ENCODE assay signal across 17 cellular contexts in genomic region chr20:63325554-63326313, GRCh38. TPM values are rescaled to one million over a fixed set of nuclear protein-coding genes. Genes with fewer than 3 reads are reported as not detected.
DNase-seq lines count a peak whose midpoint lies in the region; ATAC-seq and TF ChIP-seq lines count a peak whose summit lies in the region.
"Had no signal": no experiment of that assay in that cellular context is flagged by ENCODE, and none has a peak within 500 bp of the region (broad histone marks: within the 10 kb centered on the region; RNA-seq: fewer than 3 reads in every experiment).

No MANE protein-coding gene starts in this region.

- DNase-seq in activated naive CD8-positive, alpha-beta T cell treated with anti-CD3 and anti-CD28 coated beads, Interleukin-2, amount 10 ng/mL, durations not matched to agents 7 days and 5 days: peak; percentile 15
- DNase-seq in activated naive CD8-positive, alpha-beta T cell treated with anti-CD3 and anti-CD28 coated beads for 36 hours: no peak
- DNase-seq in left cardiac atrium (peak; percentile 13), tibial artery (peak; percentile 10 to 39), RPMI8226 (no peak)
- DNase-seq: CD4-positive, alpha-beta T cell; DMS79; GDM1; GOT3; KBM-7; NCI-H1092; NCI-H1694; SHP77 treated with DMSO at 0.1 percent for 48 hours had no signal

- H3K27me3 Mint-ChIP-seq in activated naive CD8-positive, alpha-beta T cell treated with anti-CD3 and anti-CD28 coated beads, Interleukin-2, amount 10 ng/mL, durations not matched to agents 7 days and 5 days: peaks cover 11% of the 10 kb centered on the region
- peaks cover 4% of the 10 kb centered on the region for H3K27me3 Mint-ChIP-seq in activated naive CD8-positive, alpha-beta T cell treated with anti-CD3 and anti-CD28 coated beads for 36 hours

- H3K9me3 ChIP-seq in DOHH2 (ENCODE audit: control insufficient read depth, insufficient read depth, low read length) (peaks cover 10% of the 10 kb centered on the region; the same call in 1 of the 2 replicates), tibial artery (no peaks in the 10 kb centered on the region)

- POLR2A ChIA-PET in activated naive CD8-positive, alpha-beta T cell treated with anti-CD3 and anti-CD28 coated beads, Interleukin-2, amount 10 ng/mL, durations not matched to agents 7 days and 5 days (lab: Charles Lee): no interaction called here

- H3K79me2 ChIP-seq in DOHH2 (ENCODE audit: control insufficient read depth, low read length): no peaks in the 10 kb centered on the region

- H3K27ac ChIP-seq in DOHH2 (ENCODE audit: low read depth, low read length) (peak overlapping the region; percentile 83), tibial artery (no peak overlapping the region)

- peaks cover 23% of the 10 kb centered on the region for H3K4me1 ChIP-seq in DOHH2 (ENCODE audit: control insufficient read depth, low read length)
- H3K4me1 ChIP-seq in tibial artery: no peaks in the 10 kb centered on the region

- H3K9me2 ChIP-seq in DOHH2 (replicated peaks; ENCODE audit: control insufficient read depth, low read length): no peaks in the 10 kb centered on the region

- ATAC-seq in activated naive CD8-positive, alpha-beta T cell treated with anti-CD3 and anti-CD28 coated beads, Interleukin-2, amount 10 ng/mL, durations not matched to agents 7 days and 5 days (ENCODE audit: low read depth): no peak
- ATAC-seq in left cardiac atrium (no peak), GM21423 (IDR thresholded peaks at IDR 0.05; ENCODE audit: unreplicated experiment) (no peak), HG02798 (IDR thresholded peaks at IDR 0.05; ENCODE audit: poor library complexity, unreplicated experiment) (no peak)

- H3K4me3 ChIP-seq in DOHH2 (ENCODE audit: low read length) (peak overlapping the region; percentile 45; the same call in 1 of the 2 replicates), tibial artery (no peak overlapping the region)

- no peaks in the 10 kb centered on the region for H3K4me1 Mint-ChIP-seq in activated naive CD8-positive, alpha-beta T cell treated with anti-CD3 and anti-CD28 coated beads, Interleukin-2, amount 10 ng/mL, durations not matched to agents 7 days and 5 days
- no peaks in the 10 kb centered on the region for H3K4me1 Mint-ChIP-seq in activated naive CD8-positive, alpha-beta T cell treated with anti-CD3 and anti-CD28 coated beads for 36 hours

- H3K27ac Mint-ChIP-seq in activated naive CD8-positive, alpha-beta T cell treated with anti-CD3 and anti-CD28 coated beads, Interleukin-2, amount 10 ng/mL, durations not matched to agents 7 days and 5 days: no peak overlapping the region
- H3K27ac Mint-ChIP-seq in activated naive CD8-positive, alpha-beta T cell treated with anti-CD3 and anti-CD28 coated beads for 36 hours: no peak overlapping the region
- H3K27ac Mint-ChIP-seq: CD4-positive, alpha-beta T cell had no signal

- H3K27me3 ChIP-seq in DOHH2 (ENCODE audit: control insufficient read depth, low read length): peaks cover 5% of the 10 kb centered on the region; the same call in 1 of the 2 replicates
- H3K27me3 ChIP-seq in tibial artery: peaks cover 0 to 80% of the 10 kb centered on the region in 2 donors

- no peaks in the 10 kb centered on the region for H4K20me1 ChIP-seq in DOHH2 (ENCODE audit: control insufficient read depth, insufficient read depth, low read depth, low read length)

- TF ChIP-seq CTCF in DOHH2 (IDR thresholded peaks at IDR 0.05; ENCODE audit: low read depth, low read length, poor library complexity, severe bottlenecking) (no peak), tibial artery (IDR thresholded peaks at IDR 0.05) (no peak)

- intact Hi-C loops in left cardiac atrium (cut with DNase I): no loop called here
- intact Hi-C loops in tibial artery (cut with DNase I; ENCODE audit: low total_unique reads): no loop called here

- H3K36me3 ChIP-seq in DOHH2 (ENCODE audit: control insufficient read depth, low read length) (no peaks in the 10 kb centered on the region), tibial artery (no peaks in the 10 kb centered on the region)

- H3K4me2 ChIP-seq in DOHH2 (ENCODE audit: low read length): peak overlapping the region; percentile 43

- no peak overlapping the region for H3K4me3 Mint-ChIP-seq in activated naive CD8-positive, alpha-beta T cell treated with anti-CD3 and anti-CD28 coated beads, Interleukin-2, amount 10 ng/mL, durations not matched to agents 7 days and 5 days
- H3K4me3 Mint-ChIP-seq in activated naive CD8-positive, alpha-beta T cell treated with anti-CD3 and anti-CD28 coated beads for 36 hours: no peak overlapping the region
- H3K4me3 Mint-ChIP-seq: CD4-positive, alpha-beta T cell had no signal

- peaks cover 14% of the 10 kb centered on the region for H3F3A ChIP-seq in DOHH2 (ENCODE audit: control insufficient read depth, insufficient read depth)

- no peaks in the 10 kb centered on the region for H3K36me3 Mint-ChIP-seq in activated naive CD8-positive, alpha-beta T cell treated with anti-CD3 and anti-CD28 coated beads, Interleukin-2, amount 10 ng/mL, durations not matched to agents 7 days and 5 days
- H3K36me3 Mint-ChIP-seq in activated naive CD8-positive, alpha-beta T cell treated with anti-CD3 and anti-CD28 coated beads for 36 hours: no peaks in the 10 kb centered on the region

- no peaks in the 10 kb centered on the region for H3K9me3 Mint-ChIP-seq in activated naive CD8-positive, alpha-beta T cell treated with anti-CD3 and anti-CD28 coated beads, Interleukin-2, amount 10 ng/mL, durations not matched to agents 7 days and 5 days
- no peaks in the 10 kb centered on the region for H3K9me3 Mint-ChIP-seq in activated naive CD8-positive, alpha-beta T cell treated with anti-CD3 and anti-CD28 coated beads for 36 hours
- H3K9me3 Mint-ChIP-seq: CD4-positive, alpha-beta T cell had no signal

RNA-seq across cellular contexts. Expression of gene COL20A1, which starts 32.7 kb away (rescaled TPM):
- under 1 TPM in 1 of 2 experiments, not detected in 1; 0.26 TPM for total RNA-seq in activated naive CD8-positive, alpha-beta T cell treated with anti-CD3 and anti-CD28 coated beads, Interleukin-2, amount 10 ng/mL, durations not matched to agents 7 days and 5 days
- total RNA-seq in activated naive CD8-positive, alpha-beta T cell treated with anti-CD3 and anti-CD28 coated beads for 36 hours: under 1 TPM in 1 of 2 experiments, not detected in 1; 0.08 TPM
- not detected for total RNA-seq in left cardiac atrium

RNA-seq across cellular contexts. Expression of gene CHRNA4, which starts 35.4 kb away (rescaled TPM):
- total RNA-seq in activated naive CD8-positive, alpha-beta T cell treated with anti-CD3 and anti-CD28 coated beads, Interleukin-2, amount 10 ng/mL, durations not matched to agents 7 days and 5 days: not detected
- total RNA-seq in activated naive CD8-positive, alpha-beta T cell treated with anti-CD3 and anti-CD28 coated beads for 36 hours: not detected
- under 1 TPM; 0.06 to 0.31 TPM for total RNA-seq in left cardiac atrium
- total RNA-seq: CD4-positive, alpha-beta T cell; MCF 10A had no signal

RNA-seq across cellular contexts. Expression of gene ARFGAP1, which starts 53.1 kb away (rescaled TPM):
- total RNA-seq in activated naive CD8-positive, alpha-beta T cell treated with anti-CD3 and anti-CD28 coated beads, Interleukin-2, amount 10 ng/mL, durations not matched to agents 7 days and 5 days: 10 to 100 TPM; 86.1 to 87.6 TPM
- 10 to 100 TPM; 62.5 to 66.6 TPM for total RNA-seq in activated naive CD8-positive, alpha-beta T cell treated with anti-CD3 and anti-CD28 coated beads for 36 hours
- 10 to 100 TPM; 32.1 to 50.3 TPM for total RNA-seq in left cardiac atrium

Comparison
In these comparisons a context has a peak if more than half of its experiments do, and no peak if none do; other contexts are left out.
1. DNase-seq: peak in activated naive CD8-positive, alpha-beta T cell treated with anti-CD3 and anti-CD28 coated beads, Interleukin-2, amount 10 ng/mL, durations not matched to agents 7 days and 5 days (single experiment), left cardiac atrium (single experiment) and tibial artery (2 of 2); none in activated naive CD8-positive, alpha-beta T cell treated with anti-CD3 and anti-CD28 coated beads for 36 hours (single experiment) and RPMI8226 (single experiment).